ENCODE assay signal across 8 cellular contexts in genomic region chr3:43105224-43105596, GRCh38. TPM values are rescaled to one million over a fixed set of nuclear protein-coding genes. Genes with fewer than 3 reads are reported as not detected.
DNase-seq lines count a peak whose midpoint lies in the region; ATAC-seq, FAIRE-seq and TF ChIP-seq lines count a peak whose summit lies in the region.

No MANE protein-coding gene starts in this region.

- no peak for TF ChIP-seq CTCF in RWPE2 (IDR thresholded peaks at IDR 0.05; ENCODE audit: poor library complexity, severe bottlenecking)
- no peak for TF ChIP-seq CTCF in dorsolateral prefrontal cortex (IDR thresholded peaks at IDR 0.05 in 54 of 56, conservative IDR thresholded peaks at IDR 0.05 in 2 of 56; ENCODE audit: low read depth in 1 of 56, partially characterized antibody in 56 of 56)

- H3K4me1 ChIP-seq in BLaER1 treated with 17β-estradiol and CSF1 and Interleukin-3, amounts not matched to agents 10 nM and 100 nM: peaks cover 6 to 31% (median 15%) of the 10 kb centered on the region in 10 experiments; a peak in 16 of 20 replicates
- H3K4me1 ChIP-seq in RWPE2 (ENCODE audit: insufficient read depth, poor library complexity, severe bottlenecking): no peaks in the 10 kb centered on the region
- H3K4me1 ChIP-seq in SJCRH30: no peaks in the 10 kb centered on the region

- ATAC-seq in RWPE2 (ENCODE audit: low read depth) (peak; percentile 26; the same call in 2 of the 3 replicates), GM21360 (IDR thresholded peaks at IDR 0.05; ENCODE audit: unreplicated experiment) (no peak)
- peak; percentile 32 to 43 for ATAC-seq in naive thymus-derived CD8-positive, alpha-beta T cell

- H3K9ac ChIP-seq in BLaER1 treated with 17β-estradiol and CSF1 and Interleukin-3, amounts not matched to agents 10 nM and 100 nM: peak overlapping the region in 3 of 11 experiments; percentile 19 to 41 (median 39); a peak in 4 of 22 replicates

- peaks cover 0 to 5% (median 0%) of the 10 kb centered on the region in 11 experiments; a peak in 1 of 22 replicates for H3K36me3 ChIP-seq in BLaER1 treated with 17β-estradiol and CSF1 and Interleukin-3, amounts not matched to agents 10 nM and 100 nM
- H3K36me3 ChIP-seq in RWPE2 (ENCODE audit: low read depth) (no peaks in the 10 kb centered on the region), SJCRH30 (no peaks in the 10 kb centered on the region)

- no peaks in the 10 kb centered on the region for H3K9me3 Mint-ChIP-seq in naive thymus-derived CD8-positive, alpha-beta T cell

- H3K27ac Mint-ChIP-seq in naive thymus-derived CD8-positive, alpha-beta T cell: peak overlapping the region in 7 of 10 donors; percentile 4 to 88 (median 78)

- POLR2A ChIA-PET in naive thymus-derived CD8-positive, alpha-beta T cell (lab: Charles Lee): interaction anchor here (0.7 to 1.8 kb wide), 5 partner anchors 10 to 144 kb away, joined by 3 to 6 read pairs (median 3); no protein-coding TSS in a partner anchor

- H4K20me1 ChIP-seq in BLaER1 treated with 17β-estradiol and CSF1 and Interleukin-3, amounts not matched to agents 10 nM and 100 nM: peaks cover 0 to 39% (median 0%) of the 10 kb centered on the region in 11 experiments; a peak in 4 of 22 replicates

- H3K9me3 ChIP-seq in BLaER1 treated with 17β-estradiol and CSF1 and Interleukin-3, amounts not matched to agents 10 nM and 100 nM (replicated peaks in 1 of 11): no peaks in the 10 kb centered on the region
- H3K9me3 ChIP-seq in RWPE2 (ENCODE audit: severe bottlenecking) (no peaks in the 10 kb centered on the region), SJCRH30 (replicated peaks) (no peaks in the 10 kb centered on the region)

- intact Hi-C loops in dorsolateral prefrontal cortex (cut with DNase I): no loop called here

- no peaks in the 10 kb centered on the region for H3K36me3 Mint-ChIP-seq in naive thymus-derived CD8-positive, alpha-beta T cell

- peaks cover 10 to 38% (median 27%) of the 10 kb centered on the region in 4 donors for H3K4me1 Mint-ChIP-seq in naive thymus-derived CD8-positive, alpha-beta T cell

- H3K4me3 ChIP-seq in BLaER1 treated with 17β-estradiol and CSF1 and Interleukin-3, amounts not matched to agents 10 nM and 100 nM: peak overlapping the region; percentile 65 to 97 (median 88)
- peak overlapping the region; percentile 73 for H3K4me3 ChIP-seq in RWPE2 (ENCODE audit: severe bottlenecking)
- H3K4me3 ChIP-seq in dorsolateral prefrontal cortex: peak overlapping the region; percentile 47 to 99 (median 93)
- H3K4me3 ChIP-seq in SJCRH30: no peak overlapping the region

- no peak for FAIRE-seq in urothelium cell line (lab: Jason Lieb, UNC)

- H3K27me3 Mint-ChIP-seq in naive thymus-derived CD8-positive, alpha-beta T cell: no peaks in the 10 kb centered on the region

- no peak overlapping the region for H3K27ac ChIP-seq in BLaER1 treated with 17β-estradiol and CSF1 and Interleukin-3, amounts not matched to agents 10 nM and 100 nM
- no peak overlapping the region for H3K27ac ChIP-seq in RWPE2 (ENCODE audit: poor library complexity, severe bottlenecking)
- peak overlapping the region in 23 of 59 donors; percentile 4 to 90 (median 66) for H3K27ac ChIP-seq in dorsolateral prefrontal cortex
- no peak overlapping the region for H3K27ac ChIP-seq in SJCRH30

- H3K27me3 ChIP-seq in BLaER1 treated with 17β-estradiol and CSF1 and Interleukin-3, amounts not matched to agents 10 nM and 100 nM: no peaks in the 10 kb centered on the region
- H3K27me3 ChIP-seq in RWPE2 (ENCODE audit: insufficient read depth, poor library complexity, severe bottlenecking): no peaks in the 10 kb centered on the region
- no peaks in the 10 kb centered on the region for H3K27me3 ChIP-seq in dorsolateral prefrontal cortex
- no peaks in the 10 kb centered on the region for H3K27me3 ChIP-seq in SJCRH30

- H3K4me2 ChIP-seq in BLaER1 treated with 17β-estradiol and CSF1 and Interleukin-3, amounts not matched to agents 10 nM and 100 nM: peak overlapping the region; percentile 61 to 90 (median 83)

- peak overlapping the region; percentile 72 to 86 (median 80) for H3K4me3 Mint-ChIP-seq in naive thymus-derived CD8-positive, alpha-beta T cell

- DNase-seq in RWPE2 (ENCODE audit: low spot score): no peak
- DNase-seq in dorsolateral prefrontal cortex: peak in 2 of 10 donors; percentile 45 to 55
- DNase-seq in naive thymus-derived CD8-positive, alpha-beta T cell: peak in 4 of 10 donors; percentile 7 to 39 (median 26)
- peak; percentile 21 for DNase-seq in urothelium cell line (ENCODE audit: low spot score)
- no peak for DNase-seq in SJCRH30
- no peak for DNase-seq in stimulated activated naive CD4-positive, alpha-beta T cell treated with Interleukin-2 at 50 U/mL for 16 hours (lab: John Stamatoyannopoulos, UW)

RNA-seq across cellular contexts. Expression of gene POMGNT2, which starts 0.7 kb away (rescaled TPM):
- total RNA-seq in dorsolateral prefrontal cortex: 10 to 100 TPM; 21.9 to 62.0 (median 41.4) TPM
- 1 to 10 TPM; 5.5 to 5.6 TPM for total RNA-seq in naive thymus-derived CD8-positive, alpha-beta T cell
- polyA plus RNA-seq in naive thymus-derived CD8-positive, alpha-beta T cell: 10 to 100 TPM in 1 of 3 donors, 1 to 10 TPM in 2; 6.3 to 10.3 (median 7.3) TPM
- 1.3 and 1.8 TPM in 2 replicates for total RNA-seq in SJCRH30 (2014; rRNA removed; shearing (Covaris generic))
